ENCODE assay signal across 8 cellular contexts in the genomic region with DNA sequence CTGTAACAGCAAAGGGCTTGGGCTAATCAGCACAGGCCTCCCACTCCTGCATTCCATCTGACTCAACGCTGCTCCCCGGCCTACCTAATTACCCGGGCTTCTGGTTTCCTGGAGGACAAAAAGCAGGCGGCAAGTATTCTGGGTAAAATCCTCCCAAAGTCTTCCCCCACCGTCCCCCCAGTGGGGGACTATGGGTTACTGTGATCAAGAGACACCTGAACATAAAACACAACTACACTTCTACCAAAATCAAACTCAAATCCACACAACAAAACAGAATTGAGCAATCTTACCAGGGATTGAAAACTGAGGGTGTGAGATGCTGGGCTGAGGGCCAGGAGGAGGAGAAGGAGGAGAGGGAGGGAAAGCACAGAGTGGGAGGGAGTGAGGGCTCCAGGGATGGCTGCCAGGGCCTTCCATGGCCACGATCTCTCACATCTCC. TPM values are rescaled to one million over a fixed set of nuclear protein-coding genes. Genes with fewer than 3 reads are reported as not detected.
A peak's percentile ranks its signal among the peaks of the same experiment; 100 is the strongest.
DNase-seq lines count a peak whose midpoint lies in the region; ATAC-seq and TF ChIP-seq lines count a peak whose summit lies in the region.

No MANE protein-coding gene starts in this region.

- no peak overlapping the region for H3K14ac ChIP-seq in neuronal stem cell (ENCODE audit: low read length)

- H3K36me3 ChIP-seq in neuronal stem cell (replicated peaks in 1 of 2; ENCODE audit: control insufficient read depth in 2 of 2, insufficient read depth in 2 of 2, low read length in 2 of 2) = peaks cover 37 to 93% of the 10 kb centered on the region in 2 donors

- WGBS in neuronal stem cell (ENCODE audit: extremely low coverage in 2 of 2, insufficient read length in 2 of 2, insufficient replicate concordance in 1 of 2), 2 donors = no CpG with 5 or more reads among the region's 6 CpGs

- H3K79me1 ChIP-seq in neuronal stem cell (ENCODE audit: low read depth, low read length) = peaks cover 5% of the 10 kb centered on the region

- H2BK15ac ChIP-seq in neuronal stem cell (ENCODE audit: low read length) = no peak overlapping the region

- H3K9me3 Mint-ChIP-seq in CD14-positive monocyte = no peaks in the 10 kb centered on the region

- peak overlapping the region; percentile 48 for H4K91ac ChIP-seq in neuronal stem cell (ENCODE audit: low read depth, low read length, poor library complexity)

- H2AFZ ChIP-seq in neuronal stem cell (ENCODE audit: low read length) = no peak overlapping the region

- H3K27me3 ChIP-seq in neuronal stem cell (ENCODE audit: control insufficient read depth in 3 of 3, insufficient read depth in 3 of 3, low read depth in 1 of 3, low read length in 3 of 3) = no peaks in the 10 kb centered on the region

- peaks cover 57 to 72% of the 10 kb centered on the region in 2 donors for H3K36me3 Mint-ChIP-seq in CD14-positive monocyte

- H3K27ac Mint-ChIP-seq in CD14-positive monocyte = peak overlapping the region in 2 of 7 donors; percentile 50

- H3K23ac ChIP-seq in neuronal stem cell (ENCODE audit: low read depth, low read length, poor library complexity) = no peak overlapping the region

- no peak overlapping the region for H3K9ac ChIP-seq in neuronal stem cell (ENCODE audit: low read depth, low read length, poor library complexity)

- no peak overlapping the region for H4K8ac ChIP-seq in neuronal stem cell (ENCODE audit: low read depth, low read length)

- no peak overlapping the region for H2BK5ac ChIP-seq in neuronal stem cell (ENCODE audit: low read length)

- ATAC-seq in SK-N-SH treated with all-trans-retinoic acid at 6 μM for 48 hours = peak; percentile 90

- no peak overlapping the region for H3K4ac ChIP-seq in neuronal stem cell (ENCODE audit: low read length)

- peak overlapping the region; percentile 44 for H3K18ac ChIP-seq in neuronal stem cell (ENCODE audit: low read length)

- peaks cover 0 to 10% of the 10 kb centered on the region in 2 donors for H3K4me1 ChIP-seq in neuronal stem cell (ENCODE audit: control insufficient read depth in 2 of 2, insufficient read depth in 1 of 2, low read depth in 1 of 2, low read length in 2 of 2)

- no peak overlapping the region for H2BK120ac ChIP-seq in neuronal stem cell (ENCODE audit: low read depth, low read length)

- no peak for TF ChIP-seq CTCF in CD14-positive monocyte (IDR thresholded peaks at IDR 0.05)

- peak overlapping the region; percentile 11 for H2BK12ac ChIP-seq in neuronal stem cell (ENCODE audit: low read length)

- H3K4me1 Mint-ChIP-seq in CD14-positive monocyte = no peaks in the 10 kb centered on the region

- H3K4me3 Mint-ChIP-seq in CD14-positive monocyte = no peak overlapping the region

- peak overlapping the region; percentile 91 for H3K27ac ChIP-seq in neuronal stem cell (replicated peaks; ENCODE audit: low read length)

- no peaks in the 10 kb centered on the region for H3K9me3 ChIP-seq in neuronal stem cell (replicated peaks in 1 of 2; ENCODE audit: control insufficient read depth in 2 of 2, insufficient read depth in 1 of 2, low read depth in 1 of 2, low read length in 2 of 2)

- H3K4me2 ChIP-seq in neuronal stem cell (ENCODE audit: insufficient read depth, low read length, poor library complexity, severe bottlenecking) = no peak overlapping the region

- no peak overlapping the region for H3K4me3 ChIP-seq in neuronal stem cell (ENCODE audit: low read length in 2 of 2)

- intact Hi-C loops in CD14-positive monocyte (cut with micrococcal nuclease) = no loop called here

- H3K27me3 Mint-ChIP-seq in CD14-positive monocyte (ENCODE audit: low read depth in 3 of 3) = peaks cover 0 to 1% (median 0%) of the 10 kb centered on the region in 3 donors

- DNase-seq in Ammon's horn (ENCODE audit: low spot score) = peak; percentile 90
- peak; percentile 87 for DNase-seq in fibroblast of peridontal ligament (ENCODE audit: extremely low read depth)
- DNase-seq in neuronal stem cell (ENCODE audit: low spot score) = peak; percentile 21
- DNase-seq in Kasumi-1 (lab: John Stamatoyannopoulos, UW) = no peak
- DNase-seq in CD14-positive monocyte (ENCODE audit: low spot score) = no peak
- no peak for DNase-seq in NCI-H82 (lab: John Stamatoyannopoulos, UW)
- DNase-seq in NCI-H2107 treated with DMSO at 0.1 percent for 48 hours (lab: John Stamatoyannopoulos, UW; ENCODE audit: unreplicated experiment) = no peak

- peak overlapping the region; percentile 16 for H2AK5ac ChIP-seq in neuronal stem cell (ENCODE audit: low read depth, low read length)

TF ChIP-seq in SK-N-SH treated with all-trans-retinoic acid at 6 μM for 48 hours, 23 proteins besides CTCF, POLR2A, EP300 and RAD21 (continues in another document):
- no peak for TF ChIP-seq BACH2 (CRISPR knock-in tag; IDR thresholded peaks at IDR 0.05; ENCODE audit: borderline replicate concordance)
- TF ChIP-seq, protein P1, sequence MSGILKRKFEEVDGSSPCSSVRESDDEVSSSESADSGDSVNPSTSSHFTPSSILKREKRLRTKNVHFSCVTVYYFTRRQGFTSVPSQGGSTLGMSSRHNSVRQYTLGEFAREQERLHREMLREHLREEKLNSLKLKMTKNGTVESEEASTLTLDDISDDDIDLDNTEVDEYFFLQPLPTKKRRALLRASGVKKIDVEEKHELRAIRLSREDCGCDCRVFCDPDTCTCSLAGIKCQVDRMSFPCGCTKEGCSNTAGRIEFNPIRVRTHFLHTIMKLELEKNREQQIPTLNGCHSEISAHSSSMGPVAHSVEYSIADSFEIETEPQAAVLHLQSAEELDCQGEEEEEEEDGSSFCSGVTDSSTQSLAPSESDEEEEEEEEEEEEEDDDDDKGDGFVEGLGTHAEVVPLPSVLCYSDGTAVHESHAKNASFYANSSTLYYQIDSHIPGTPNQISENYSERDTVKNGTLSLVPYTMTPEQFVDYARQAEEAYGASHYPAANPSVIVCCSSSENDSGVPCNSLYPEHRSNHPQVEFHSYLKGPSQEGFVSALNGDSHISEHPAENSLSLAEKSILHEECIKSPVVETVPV (CRISPR knock-in tag; IDR thresholded peaks at IDR 0.05) = no peak
- no peak for TF ChIP-seq SNAI2 (CRISPR knock-in tag; IDR thresholded peaks at IDR 0.05)
- TF ChIP-seq, protein P2, sequence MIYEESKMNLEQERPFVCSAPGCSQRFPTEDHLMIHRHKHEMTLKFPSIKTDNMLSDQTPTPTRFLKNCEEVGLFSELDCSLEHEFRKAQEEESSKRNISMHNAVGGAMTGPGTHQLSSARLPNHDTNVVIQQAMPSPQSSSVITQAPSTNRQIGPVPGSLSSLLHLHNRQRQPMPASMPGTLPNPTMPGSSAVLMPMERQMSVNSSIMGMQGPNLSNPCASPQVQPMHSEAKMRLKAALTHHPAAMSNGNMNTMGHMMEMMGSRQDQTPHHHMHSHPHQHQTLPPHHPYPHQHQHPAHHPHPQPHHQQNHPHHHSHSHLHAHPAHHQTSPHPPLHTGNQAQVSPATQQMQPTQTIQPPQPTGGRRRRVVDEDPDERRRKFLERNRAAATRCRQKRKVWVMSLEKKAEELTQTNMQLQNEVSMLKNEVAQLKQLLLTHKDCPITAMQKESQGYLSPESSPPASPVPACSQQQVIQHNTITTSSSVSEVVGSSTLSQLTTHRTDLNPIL (CRISPR knock-in tag; IDR thresholded peaks at IDR 0.05; ENCODE audit: low read depth) = no peak
- TF ChIP-seq ZC3H10 (CRISPR knock-in tag; IDR thresholded peaks at IDR 0.05) = no peak
- TF ChIP-seq, protein P3, sequence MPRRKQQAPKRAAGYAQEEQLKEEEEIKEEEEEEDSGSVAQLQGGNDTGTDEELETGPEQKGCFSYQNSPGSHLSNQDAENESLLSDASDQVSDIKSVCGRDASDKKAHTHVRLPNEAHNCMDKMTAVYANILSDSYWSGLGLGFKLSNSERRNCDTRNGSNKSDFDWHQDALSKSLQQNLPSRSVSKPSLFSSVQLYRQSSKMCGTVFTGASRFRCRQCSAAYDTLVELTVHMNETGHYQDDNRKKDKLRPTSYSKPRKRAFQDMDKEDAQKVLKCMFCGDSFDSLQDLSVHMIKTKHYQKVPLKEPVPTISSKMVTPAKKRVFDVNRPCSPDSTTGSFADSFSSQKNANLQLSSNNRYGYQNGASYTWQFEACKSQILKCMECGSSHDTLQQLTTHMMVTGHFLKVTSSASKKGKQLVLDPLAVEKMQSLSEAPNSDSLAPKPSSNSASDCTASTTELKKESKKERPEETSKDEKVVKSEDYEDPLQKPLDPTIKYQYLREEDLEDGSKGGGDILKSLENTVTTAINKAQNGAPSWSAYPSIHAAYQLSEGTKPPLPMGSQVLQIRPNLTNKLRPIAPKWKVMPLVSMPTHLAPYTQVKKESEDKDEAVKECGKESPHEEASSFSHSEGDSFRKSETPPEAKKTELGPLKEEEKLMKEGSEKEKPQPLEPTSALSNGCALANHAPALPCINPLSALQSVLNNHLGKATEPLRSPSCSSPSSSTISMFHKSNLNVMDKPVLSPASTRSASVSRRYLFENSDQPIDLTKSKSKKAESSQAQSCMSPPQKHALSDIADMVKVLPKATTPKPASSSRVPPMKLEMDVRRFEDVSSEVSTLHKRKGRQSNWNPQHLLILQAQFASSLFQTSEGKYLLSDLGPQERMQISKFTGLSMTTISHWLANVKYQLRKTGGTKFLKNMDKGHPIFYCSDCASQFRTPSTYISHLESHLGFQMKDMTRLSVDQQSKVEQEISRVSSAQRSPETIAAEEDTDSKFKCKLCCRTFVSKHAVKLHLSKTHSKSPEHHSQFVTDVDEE (CRISPR knock-in tag; IDR thresholded peaks at IDR 0.05) = no peak
- TF ChIP-seq TOX (CRISPR knock-in tag; IDR thresholded peaks at IDR 0.05; ENCODE audit: borderline replicate concordance) = no peak
- no peak for TF ChIP-seq ESRRG (CRISPR knock-in tag; IDR thresholded peaks at IDR 0.05)
- no peak for TF ChIP-seq OSR1 (CRISPR knock-in tag; IDR thresholded peaks at IDR 0.05)
- no peak for TF ChIP-seq TCF4 (CRISPR knock-in tag; IDR thresholded peaks at IDR 0.05; ENCODE audit: borderline replicate concordance)
- TF ChIP-seq GLIS3 (CRISPR knock-in tag; IDR thresholded peaks at IDR 0.05) = no peak
- TF ChIP-seq RARB (CRISPR knock-in tag; IDR thresholded peaks at IDR 0.05) = no peak
- TF ChIP-seq ZFP3 (CRISPR knock-in tag; IDR thresholded peaks at IDR 0.05) = peak; percentile 64; the same call in 1 of the 2 replicates
- peak; percentile 52; the same call in 1 of the 2 replicates for TF ChIP-seq ISL1 (CRISPR knock-in tag; IDR thresholded peaks at IDR 0.05)
- TF ChIP-seq CSDC2 (CRISPR knock-in tag; IDR thresholded peaks at IDR 0.05) = no peak

RNA-seq across cellular contexts. Expression of a gene that starts 8.9 kb away (rescaled TPM):
- 17.6 TPM for polyA plus RNA-seq in neuronal stem cell (2013, experiment 1 of 2)
- polyA plus RNA-seq in neuronal stem cell (2013, experiment 2 of 2) = 17.5 TPM
- 1 to 10 TPM; 4.2 to 4.3 TPM for polyA plus RNA-seq in CD14-positive monocyte

RNA-seq across cellular contexts. Expression of a gene that starts 22.4 kb away (rescaled TPM):
- 189 TPM for polyA plus RNA-seq in neuronal stem cell (2013, experiment 1 of 2)
- polyA plus RNA-seq in neuronal stem cell (2013, experiment 2 of 2) = 187 TPM
- polyA plus RNA-seq in CD14-positive monocyte = 10 to 100 TPM; 16.5 to 18.7 TPM

RNA-seq across cellular contexts. Expression of a gene that starts 31.9 kb away (rescaled TPM):
- 8.4 TPM for polyA plus RNA-seq in neuronal stem cell (2013, experiment 1 of 2)
- polyA plus RNA-seq in neuronal stem cell (2013, experiment 2 of 2) = 8.5 TPM
- not detected for polyA plus RNA-seq in CD14-positive monocyte

RNA-seq across cellular contexts. Expression of a gene that starts 59.4 kb away (rescaled TPM):
- 30.0 TPM for polyA plus RNA-seq in neuronal stem cell (2013, experiment 1 of 2)
- polyA plus RNA-seq in neuronal stem cell (2013, experiment 2 of 2) = 29.9 TPM
- 10 to 100 TPM; 16.3 to 20.4 TPM for polyA plus RNA-seq in CD14-positive monocyte

Comparison
In these comparisons a context has a peak if more than half of its experiments do, and no peak if none do; other contexts are left out.
1. DNase-seq: peak in Ammon's horn (single experiment), fibroblast of peridontal ligament (single experiment) and neuronal stem cell (single experiment); none in Kasumi-1 (0 of 2), CD14-positive monocyte (single experiment), NCI-H82 (single experiment) and NCI-H2107 treated with DMSO at 0.1 percent for 48 hours (single experiment).